In the genomic region with DNA sequence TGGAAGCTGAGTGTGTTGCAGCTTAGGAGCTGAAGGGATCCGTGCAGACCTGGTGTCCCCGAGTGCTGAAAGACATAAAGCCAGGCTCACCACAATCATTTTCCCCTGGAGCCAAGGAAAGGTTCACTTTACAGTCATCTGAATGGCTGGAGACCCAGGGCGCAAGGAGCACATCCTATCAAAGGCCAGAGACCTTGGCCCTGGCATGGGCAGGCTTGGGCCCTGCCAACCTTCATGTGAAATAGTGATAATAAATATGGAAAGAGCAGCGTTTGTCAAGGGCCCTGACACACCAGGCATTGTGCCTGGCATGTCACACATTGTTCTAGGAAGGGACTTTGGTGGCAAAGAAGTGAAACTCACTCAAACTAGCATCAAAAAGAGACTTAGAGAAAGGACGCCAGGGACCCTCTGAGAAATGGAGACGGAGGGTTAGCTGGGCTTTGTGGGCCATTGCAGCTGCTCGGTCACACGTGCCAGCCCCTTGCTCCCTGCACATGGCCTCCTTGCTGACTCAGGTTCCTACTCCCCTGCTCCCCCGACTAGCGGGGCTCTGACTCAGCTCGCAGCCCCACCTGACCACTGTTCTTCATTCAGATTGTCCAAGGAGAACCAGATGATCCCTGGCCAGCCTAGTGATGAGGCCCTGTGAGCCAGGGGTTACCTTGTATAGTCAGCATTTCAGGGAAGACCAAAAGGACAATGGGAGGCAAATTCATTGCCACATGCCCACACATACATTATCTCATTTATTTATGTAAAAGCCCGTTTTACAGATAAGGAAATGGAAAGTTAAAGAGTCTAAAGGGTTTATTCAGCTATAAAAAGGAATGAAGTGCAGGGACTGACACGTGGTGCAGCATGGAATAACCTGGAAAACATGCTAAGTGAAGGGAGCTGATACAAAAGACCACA, we compare ENCODE assay signal across 20 cellular contexts.
DNase-seq lines count a peak whose midpoint lies in the region; ATAC-seq and TF ChIP-seq lines count a peak whose summit lies in the region.
"Had no signal": no experiment of that assay in that cellular context is flagged by ENCODE, and none has a peak within 500 bp of the region (broad histone marks: within the 10 kb centered on the region; RNA-seq: fewer than 3 reads in every experiment).

No MANE protein-coding gene starts in this region.

- ATAC-seq in IMR-90 (ENCODE audit: low read depth): no peak
- ATAC-seq in gastroesophageal sphincter: no peak
- ATAC-seq in HG02884 (IDR thresholded peaks at IDR 0.05; ENCODE audit: unreplicated experiment): no peak
- ATAC-seq: gastrocnemius medialis had no signal

- peak overlapping the region; percentile 52 for H3K56ac ChIP-seq in IMR-90 (ENCODE audit: extremely low read depth, insufficient read depth, low read length)

- peak overlapping the region; percentile 37; the same call in 2 of the 3 replicates for H2BK15ac ChIP-seq in IMR-90 (ENCODE audit: low read depth, low read length)

- H2AFZ ChIP-seq in IMR-90 (replicated peaks; ENCODE audit: low read length, poor library complexity): peak overlapping the region; percentile 5

- H3K27me3 ChIP-seq in IMR-90 (ENCODE audit: control insufficient read depth, insufficient read depth, low read length) (no peaks in the 10 kb centered on the region), gastroesophageal sphincter (no peaks in the 10 kb centered on the region), spleen (replicated peaks in 1 of 7) (no peaks in the 10 kb centered on the region)
- H3K27me3 ChIP-seq: gastrocnemius medialis had no signal

- dilution Hi-C loops in IMR-90 (cut with HindIII; ENCODE audit: low sequenced_read_pairs, unreplicated experiment): no loop called here

- no peak overlapping the region for H3K4me2 ChIP-seq in IMR-90 (ENCODE audit: low read depth, low read length)
- H3K4me2 ChIP-seq: KMS-11 had no signal

- H3K14ac ChIP-seq in IMR-90 (replicated peaks; ENCODE audit: low read depth, low read length): peak overlapping the region; percentile 53

- H3K9me1 ChIP-seq in IMR-90 (ENCODE audit: insufficient read depth, low read length): peaks cover 31% of the 10 kb centered on the region

- H3K79me1 ChIP-seq in IMR-90 (ENCODE audit: low read depth in 1 of 2, low read length in 2 of 2): peaks cover 14 to 29% of the 10 kb centered on the region in 2 experiments

- H4K8ac ChIP-seq in IMR-90 (ENCODE audit: low read depth in 2 of 2, low read length in 2 of 2): peak overlapping the region; percentile 53 to 79

- H3K9me3 ChIP-seq in IMR-90 (ENCODE audit: control insufficient read depth, insufficient read depth, low read length): peaks cover 5% of the 10 kb centered on the region
- H3K9me3 ChIP-seq in gastroesophageal sphincter: peaks cover 0 to 10% (median 0%) of the 10 kb centered on the region in 3 donors
- peaks cover 0 to 10% (median 7%) of the 10 kb centered on the region in 8 donors for H3K9me3 ChIP-seq in spleen
- H3K9me3 ChIP-seq: gastrocnemius medialis had no signal

- peak overlapping the region; percentile 93 for H3K4ac ChIP-seq in IMR-90 (ENCODE audit: low read depth, low read length)

- H2BK20ac ChIP-seq in IMR-90 (ENCODE audit: low read depth, low read length): peak overlapping the region; percentile 86

- no peaks in the 10 kb centered on the region for H3K27me3 Mint-ChIP-seq in activated CD4-positive, alpha-beta T cell treated with anti-CD3 and anti-CD28 coated beads, Interleukin-2, amount 10 ng/mL, durations not matched to agents 7 days and 5 days

- peaks cover 17% of the 10 kb centered on the region for H3K36me3 Mint-ChIP-seq in activated CD4-positive, alpha-beta T cell treated with anti-CD3 and anti-CD28 coated beads, Interleukin-2, amount 10 ng/mL, durations not matched to agents 7 days and 5 days (ENCODE audit: low read depth)

- H3K27ac ChIP-seq in IMR-90 (ENCODE audit: insufficient read depth, low read length): peak overlapping the region; percentile 93
- peak overlapping the region in 3 of 4 donors; percentile 16 to 94 (median 87) for H3K27ac ChIP-seq in gastroesophageal sphincter
- peak overlapping the region in 5 of 8 donors; percentile 16 to 96 (median 94) for H3K27ac ChIP-seq in spleen
- H3K27ac ChIP-seq: 22Rv1, gastrocnemius medialis, KMS-11 had no signal

- TF ChIP-seq POLR2A in IMR-90 (IDR thresholded peaks at IDR 0.05; ENCODE audit: low read depth, low read length) (no peak), gastroesophageal sphincter (IDR thresholded peaks at IDR 0.05) (no peak), spleen (IDR thresholded peaks at IDR 0.05) (no peak)

- no peak overlapping the region for H3K9ac ChIP-seq in IMR-90 (ENCODE audit: low read depth, low read length)
- H3K9ac ChIP-seq: KMS-11 had no signal

- H2AK9ac ChIP-seq in IMR-90 (replicated peaks; ENCODE audit: low read depth, low read length, poor library complexity): peak overlapping the region; percentile 53

- POLR2A ChIA-PET in activated CD4-positive, alpha-beta T cell treated with anti-CD3 and anti-CD28 coated beads, Interleukin-2, amount 10 ng/mL, durations not matched to agents 7 days and 5 days (lab: Charles Lee): no interaction called here
- POLR2A ChIA-PET in IMR-90 (lab: Charles Lee; ENCODE audit: unreplicated experiment): no interaction called here

- peaks cover 17% of the 10 kb centered on the region; the same call in 1 of the 2 replicates for H3K36me3 ChIP-seq in IMR-90 (ENCODE audit: control insufficient read depth, insufficient read depth, low read length)
- H3K36me3 ChIP-seq in gastroesophageal sphincter: peaks cover 0 to 32% of the 10 kb centered on the region in 2 donors
- H3K36me3 ChIP-seq in spleen: peaks cover 0 to 63% (median 18%) of the 10 kb centered on the region in 6 donors
- H3K36me3 ChIP-seq: gastrocnemius medialis had no signal

- WGBS in IMR-90 (ENCODE audit: extremely low coverage in 2 of 2, insufficient read length in 1 of 2), 2 experiments: 87% methylated on average over 3 of the region's 13 CpGs; no CpG with 5 or more reads in 1 of the 2 experiments
- WGBS in gastroesophageal sphincter (ENCODE audit: low coverage in 1 of 2), 2 donors: 83 to 93% methylated on average over 2 to 12 of the region's 13 CpGs
- 77 to 86% (median 78%) methylated on average over 13 of the region's 13 CpGs for WGBS in spleen, 5 donors

- peak overlapping the region; percentile 81 for H4K5ac ChIP-seq in IMR-90 (ENCODE audit: low read depth, low read length)

- no peak overlapping the region for H3K4me3 ChIP-seq in IMR-90 (ENCODE audit: insufficient read depth, low read depth, low read length)
- no peak overlapping the region for H3K4me3 ChIP-seq in gastroesophageal sphincter
- H3K4me3 ChIP-seq in spleen: no peak overlapping the region
- H3K4me3 ChIP-seq: gastrocnemius medialis had no signal

- intact Hi-C loops in IMR-90 (cut with micrococcal nuclease): loop anchor here (5.0 to 10.0 kb wide), 2 partner anchors 103 to 130 kb away; a partner anchor contains a TSS
- intact Hi-C loops in spleen (cut with DNase I; ENCODE audit: low total_unique reads): no loop called here

- H3K4me1 ChIP-seq in IMR-90 (ENCODE audit: control insufficient read depth, insufficient read depth, low read length): peaks cover 43% of the 10 kb centered on the region
- peaks cover 0 to 53% (median 18%) of the 10 kb centered on the region in 3 donors for H3K4me1 ChIP-seq in gastroesophageal sphincter
- peaks cover 10 to 64% (median 52%) of the 10 kb centered on the region in 6 donors for H3K4me1 ChIP-seq in spleen
- H3K4me1 ChIP-seq: gastrocnemius medialis had no signal

- H4K91ac ChIP-seq in IMR-90 (ENCODE audit: insufficient read depth, low read depth, low read length): peak overlapping the region; percentile 79

- H3K23ac ChIP-seq in IMR-90 (ENCODE audit: low read depth, low read length): peak overlapping the region; percentile 59; the same call in 1 of the 2 replicates

- H2BK120ac ChIP-seq in IMR-90 (ENCODE audit: low read depth, low read length): peak overlapping the region; percentile 90

- peak overlapping the region; percentile 85 for H2BK5ac ChIP-seq in IMR-90 (ENCODE audit: low read depth, low read length, poor library complexity, severe bottlenecking)

- no peak for DNase-seq in activated CD4-positive, alpha-beta T cell treated with anti-CD3 and anti-CD28 coated beads, Interleukin-2, amount 10 ng/mL, durations not matched to agents 7 days and 5 days
- no peak for DNase-seq in activated CD4-positive, alpha-beta T cell treated with anti-CD3 and anti-CD28 coated beads, Interleukin-2, amount 50 U/mL, for 4 hours
- no peak for DNase-seq in IMR-90
- peak; percentile 45 for DNase-seq in spleen
- no peak for DNase-seq in activated T-cell treated with anti-CD3 and anti-CD28 coated beads for 4 hours
- no peak for DNase-seq in HuH-7 (ENCODE audit: low spot score)
- DNase-seq: activated CD4-positive, alpha-beta T cell treated with anti-CD3 and anti-CD28 coated beads for 4 hours; COR-L47; gastrocnemius medialis; NCI-H146; NCI-H446; retina; stimulated activated CD4-positive, alpha-beta T cell treated with anti-CD3 and anti-CD28 coated beads, Interleukin-2, amount 100 ng/mL, for 48 hours had no signal

- peak overlapping the region; percentile 78 for H3K18ac ChIP-seq in IMR-90 (ENCODE audit: low read depth, low read length)

- no TSS peak for BruUV-seq in IMR-90 (replicated peaks; lab: Mats Ljungman, UMichigan)

- H3K4me1 Mint-ChIP-seq in activated CD4-positive, alpha-beta T cell treated with anti-CD3 and anti-CD28 coated beads, Interleukin-2, amount 10 ng/mL, durations not matched to agents 7 days and 5 days: peaks cover 48% of the 10 kb centered on the region

- no peak overlapping the region for H3K4me3 Mint-ChIP-seq in activated CD4-positive, alpha-beta T cell treated with anti-CD3 and anti-CD28 coated beads, Interleukin-2, amount 10 ng/mL, durations not matched to agents 7 days and 5 days
- H3K4me3 Mint-ChIP-seq: activated T-helper 1 cell treated with anti-CD3 and anti-CD28 coated beads, Interleukin-12 subunit alpha, Interleukin-12 subunit beta, Interleukin-2, Interleukin-4 antibody, amounts not matched to agents 30 ng/mL and 10 ng/mL and 1 ng/mL, durations not matched to agents 14 hours and 24 hours and 36 hours; brain; T-helper 2 cell treated with Interferon-gamma antibody and Interleukin-4, amounts not matched to agents 5 μg/mL and 100 μg/mL, for 36 hours had no signal

- no peak for TF ChIP-seq EP300 in gastroesophageal sphincter (IDR thresholded peaks at IDR 0.05)

- peaks cover 4% of the 10 kb centered on the region for H3K9me3 Mint-ChIP-seq in activated CD4-positive, alpha-beta T cell treated with anti-CD3 and anti-CD28 coated beads, Interleukin-2, amount 10 ng/mL, durations not matched to agents 7 days and 5 days

- TF ChIP-seq CTCF in IMR-90 (conservative IDR thresholded peaks at IDR 0.05; ENCODE audit: low read depth, low read length) (no peak), gastroesophageal sphincter (IDR thresholded peaks at IDR 0.05) (no peak), spleen (IDR thresholded peaks at IDR 0.05 in 8 of 11, conservative IDR thresholded peaks at IDR 0.05 in 3 of 11) (no peak)

- peak overlapping the region; percentile 85 for H3K27ac Mint-ChIP-seq in activated CD4-positive, alpha-beta T cell treated with anti-CD3 and anti-CD28 coated beads, Interleukin-2, amount 10 ng/mL, durations not matched to agents 7 days and 5 days
- H3K27ac Mint-ChIP-seq: activated T-helper 1 cell treated with anti-CD3 and anti-CD28 coated beads, Interleukin-12 subunit alpha, Interleukin-12 subunit beta, Interleukin-2, Interleukin-4 antibody, amounts not matched to agents 30 ng/mL and 10 ng/mL and 1 ng/mL, durations not matched to agents 14 hours and 24 hours and 36 hours; brain; T-helper 2 cell treated with Interferon-gamma antibody and Interleukin-4, amounts not matched to agents 5 μg/mL and 100 μg/mL, for 36 hours had no signal

- CTCF ChIA-PET in activated CD4-positive, alpha-beta T cell treated with anti-CD3 and anti-CD28 coated beads, Interleukin-2, amount 10 ng/mL, durations not matched to agents 7 days and 5 days (lab: Charles Lee): interaction anchor here (0.6 kb wide), 1 partner anchor 131 kb away, joined by 4 read pairs; no protein-coding TSS in a partner anchor
- CTCF ChIA-PET in IMR-90 (lab: Yijun Ruan, JAX): no interaction called here

- H2AK5ac ChIP-seq in IMR-90 (ENCODE audit: low read depth, low read length): peak overlapping the region; percentile 96

- H4K20me1 ChIP-seq in IMR-90 (ENCODE audit: insufficient read depth, low read length): 0 out of 2 replicates have a peak, but pooled peaks cover 4% of the 10 kb centered on the region

- no peak for TF ChIP-seq RAD21 in IMR-90 (IDR thresholded peaks at IDR 0.05; ENCODE audit: low read length)

- in situ Hi-C loops in IMR-90 (cut with MboI; ENCODE audit: low sequenced_read_pairs): no loop called here
